ENCODE assay signal across 10 cellular contexts in genomic region chr12:78403136-78403535, GRCh38.
DNase-seq lines count a peak whose midpoint lies in the region; ATAC-seq and TF ChIP-seq lines count a peak whose summit lies in the region.
"Had no signal": no experiment of that assay in that cellular context is flagged by ENCODE, and none has a peak within 500 bp of the region (broad histone marks: within the 10 kb centered on the region; RNA-seq: fewer than 3 reads in every experiment).

No MANE protein-coding gene starts in this region.

- H3K36me3 ChIP-seq in MG63 (no peaks in the 10 kb centered on the region), left lung (no peaks in the 10 kb centered on the region), esophagus squamous epithelium (no peaks in the 10 kb centered on the region)

- no peaks in the 10 kb centered on the region for H3K9me3 ChIP-seq in MG63
- no peaks in the 10 kb centered on the region for H3K9me3 ChIP-seq in left lung
- H3K9me3 ChIP-seq in esophagus squamous epithelium, result no peaks in the 10 kb centered on the region

- DNase-seq in COLO829 (ENCODE audit: low spot score) (peak; percentile 35), MG63 (peak; percentile 18), astrocyte of the hippocampus (ENCODE audit: low read depth, low spot score) (peak; percentile 77), left lung (no peak), esophagus squamous epithelium (lab: John Stamatoyannopoulos, UW) (no peak), amniotic stem cell (lab: John Stamatoyannopoulos, UW) (no peak)
- DNase-seq: activated CD4-positive, alpha-beta T cell treated with anti-CD3 and anti-CD28 coated beads for 1 hour; CD8-positive, alpha-beta memory T cell had no signal

- no peaks in the 10 kb centered on the region for H3K27me3 ChIP-seq in MG63
- no peaks in the 10 kb centered on the region for H3K27me3 ChIP-seq in left lung
- H3K27me3 ChIP-seq in esophagus squamous epithelium, result no peaks in the 10 kb centered on the region

- H3K27ac ChIP-seq in left lung (no peak overlapping the region), esophagus squamous epithelium (no peak overlapping the region)

- no peak for TF ChIP-seq POLR2A in esophagus squamous epithelium (IDR thresholded peaks at IDR 0.05)

- intact Hi-C loops in left lung (cut with DNase I) (no loop called here), esophagus squamous epithelium (cut with DNase I) (no loop called here)

- ATAC-seq in left lung (peak; percentile 63), GM18870 (IDR thresholded peaks at IDR 0.05; ENCODE audit: unreplicated experiment) (no peak), HG03469 (IDR thresholded peaks at IDR 0.05; ENCODE audit: unreplicated experiment) (no peak)

- no peak for TF ChIP-seq CTCF in left lung (IDR thresholded peaks at IDR 0.05)
- no peak for TF ChIP-seq CTCF in esophagus squamous epithelium (IDR thresholded peaks at IDR 0.05)

- peaks cover 0 to 5% of the 10 kb centered on the region in 2 donors for H3K4me1 ChIP-seq in left lung
- no peaks in the 10 kb centered on the region for H3K4me1 ChIP-seq in esophagus squamous epithelium

- WGBS in esophagus squamous epithelium, 2 donors, result 36 to 71% methylated on average over 1 of the region's 1 CpG

- H3K4me3 ChIP-seq in MG63 (no peak overlapping the region), left lung (no peak overlapping the region), esophagus squamous epithelium (no peak overlapping the region)

Comparison
In these comparisons a context has a peak if more than half of its experiments do, and no peak if none do; other contexts are left out.
1. DNase-seq: peak in COLO829 (single experiment), MG63 (single experiment) and astrocyte of the hippocampus (single experiment); none in left lung (0 of 2), esophagus squamous epithelium (single experiment) and amniotic stem cell (single experiment).